1 cellular context compared by ENCODE assay signal in the genomic region with DNA sequence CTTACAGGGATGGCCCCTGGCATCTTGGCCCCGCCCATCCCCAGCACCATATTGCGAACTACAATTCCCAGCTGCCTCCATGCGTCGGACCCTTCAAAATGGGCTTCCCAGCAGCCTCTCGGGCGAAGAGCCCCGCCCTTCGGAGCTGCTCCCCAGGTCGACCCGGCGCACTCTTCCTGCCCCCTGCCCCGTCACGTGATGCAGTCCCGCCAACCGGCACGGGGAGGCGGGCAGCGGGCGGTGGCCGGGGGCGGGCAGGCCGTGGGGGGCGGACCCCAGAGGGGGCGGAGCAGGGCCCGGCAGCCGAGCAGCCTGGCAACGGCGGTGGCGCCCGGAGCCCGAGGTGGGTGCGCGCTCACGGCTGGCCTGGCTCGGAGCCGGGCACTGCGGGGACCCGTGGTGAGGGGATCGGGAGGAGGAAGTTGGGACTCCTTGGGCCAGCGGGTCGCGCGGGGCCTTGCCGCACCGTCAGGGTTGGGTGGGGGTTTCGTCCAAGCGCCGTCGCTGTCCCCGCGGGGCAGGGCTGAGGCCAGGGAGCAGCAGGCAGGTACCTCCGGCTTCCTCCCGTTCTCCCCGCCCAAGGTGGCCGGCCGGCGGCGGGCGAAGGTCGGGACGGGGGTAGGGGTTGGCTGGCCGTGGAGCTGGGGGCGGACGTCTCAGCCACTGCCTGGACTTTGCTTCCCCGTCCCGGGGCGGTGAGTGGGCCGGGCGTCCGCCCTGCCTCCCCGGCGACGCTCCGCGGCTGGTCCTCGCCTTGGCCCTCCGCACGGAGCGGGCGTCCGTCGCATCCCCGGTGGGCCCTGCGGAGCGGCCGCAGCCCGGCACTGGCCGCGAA.
TF ChIP-seq lines count a peak whose summit lies in the region.

A gene (plus strand): TSS at position 302 of the 835 bp plus-strand sequence. CDS start 23,994 bp downstream, outside the sequence.

TF ChIP-seq in HCT116, 20 proteins besides CTCF, POLR2A, EP300 and RAD21 (continued from another document):
- no peak for TF ChIP-seq EZH2phosphoT487 (IDR thresholded peaks at IDR 0.05; ENCODE audit: borderline replicate concordance)
- peak; percentile 65 for TF ChIP-seq SP1 (IDR thresholded peaks at IDR 0.05; ENCODE audit: low read depth)
- TF ChIP-seq FOSL1 (IDR thresholded peaks at IDR 0.05; ENCODE audit: low read depth), result no peak
- peak; percentile 53 for TF ChIP-seq ZFX (IDR thresholded peaks at IDR 0.05)
